Comparison of ENCODE assay signal across 1 cellular context in the genomic region with DNA sequence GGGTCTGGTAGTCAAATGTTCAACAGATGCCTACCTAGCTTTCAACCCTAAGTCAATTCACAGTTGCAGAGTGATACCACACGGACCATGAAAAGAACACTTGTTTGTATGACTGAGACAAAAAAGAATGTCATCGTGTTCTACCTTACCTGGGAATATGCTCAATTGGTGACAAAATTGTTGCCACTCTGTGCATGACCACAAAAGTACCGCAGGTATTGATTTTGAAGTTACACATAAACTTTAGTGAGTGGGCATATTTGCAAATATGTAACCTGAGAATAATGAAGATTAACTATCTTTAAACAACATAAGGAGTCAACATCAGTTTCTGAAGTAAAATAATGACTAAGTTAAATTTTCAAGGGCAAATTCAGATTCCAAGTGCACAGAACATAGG.
TF ChIP-seq lines count a peak whose summit lies in the region.

No MANE protein-coding gene starts in this region.

TF ChIP-seq in HepG2, 621 proteins besides CTCF, POLR2A, EP300 and RAD21 (continued from another document and continues in another):
- TF ChIP-seq, protein P1, sequence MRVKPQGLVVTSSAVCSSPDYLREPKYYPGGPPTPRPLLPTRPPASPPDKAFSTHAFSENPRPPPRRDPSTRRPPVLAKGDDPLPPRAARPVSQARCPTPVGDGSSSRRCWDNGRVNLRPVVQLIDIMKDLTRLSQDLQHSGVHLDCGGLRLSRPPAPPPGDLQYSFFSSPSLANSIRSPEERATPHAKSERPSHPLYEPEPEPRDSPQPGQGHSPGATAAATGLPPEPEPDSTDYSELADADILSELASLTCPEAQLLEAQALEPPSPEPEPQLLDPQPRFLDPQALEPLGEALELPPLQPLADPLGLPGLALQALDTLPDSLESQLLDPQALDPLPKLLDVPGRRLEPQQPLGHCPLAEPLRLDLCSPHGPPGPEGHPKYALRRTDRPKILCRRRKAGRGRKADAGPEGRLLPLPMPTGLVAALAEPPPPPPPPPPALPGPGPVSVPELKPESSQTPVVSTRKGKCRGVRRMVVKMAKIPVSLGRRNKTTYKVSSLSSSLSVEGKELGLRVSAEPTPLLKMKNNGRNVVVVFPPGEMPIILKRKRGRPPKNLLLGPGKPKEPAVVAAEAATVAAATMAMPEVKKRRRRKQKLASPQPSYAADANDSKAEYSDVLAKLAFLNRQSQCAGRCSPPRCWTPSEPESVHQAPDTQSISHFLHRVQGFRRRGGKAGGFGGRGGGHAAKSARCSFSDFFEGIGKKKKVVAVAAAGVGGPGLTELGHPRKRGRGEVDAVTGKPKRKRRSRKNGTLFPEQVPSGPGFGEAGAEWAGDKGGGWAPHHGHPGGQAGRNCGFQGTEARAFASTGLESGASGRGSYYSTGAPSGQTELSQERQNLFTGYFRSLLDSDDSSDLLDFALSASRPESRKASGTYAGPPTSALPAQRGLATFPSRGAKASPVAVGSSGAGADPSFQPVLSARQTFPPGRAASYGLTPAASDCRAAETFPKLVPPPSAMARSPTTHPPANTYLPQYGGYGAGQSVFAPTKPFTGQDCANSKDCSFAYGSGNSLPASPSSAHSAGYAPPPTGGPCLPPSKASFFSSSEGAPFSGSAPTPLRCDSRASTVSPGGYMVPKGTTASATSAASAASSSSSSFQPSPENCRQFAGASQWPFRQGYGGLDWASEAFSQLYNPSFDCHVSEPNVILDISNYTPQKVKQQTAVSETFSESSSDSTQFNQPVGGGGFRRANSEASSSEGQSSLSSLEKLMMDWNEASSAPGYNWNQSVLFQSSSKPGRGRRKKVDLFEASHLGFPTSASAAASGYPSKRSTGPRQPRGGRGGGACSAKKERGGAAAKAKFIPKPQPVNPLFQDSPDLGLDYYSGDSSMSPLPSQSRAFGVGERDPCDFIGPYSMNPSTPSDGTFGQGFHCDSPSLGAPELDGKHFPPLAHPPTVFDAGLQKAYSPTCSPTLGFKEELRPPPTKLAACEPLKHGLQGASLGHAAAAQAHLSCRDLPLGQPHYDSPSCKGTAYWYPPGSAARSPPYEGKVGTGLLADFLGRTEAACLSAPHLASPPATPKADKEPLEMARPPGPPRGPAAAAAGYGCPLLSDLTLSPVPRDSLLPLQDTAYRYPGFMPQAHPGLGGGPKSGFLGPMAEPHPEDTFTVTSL (CRISPR knock-in tag; IDR thresholded peaks at IDR 0.05; ENCODE audit: borderline replicate concordance), result peak; percentile 53; the same call in 1 of the 2 replicates
- TF ChIP-seq, protein P2, sequence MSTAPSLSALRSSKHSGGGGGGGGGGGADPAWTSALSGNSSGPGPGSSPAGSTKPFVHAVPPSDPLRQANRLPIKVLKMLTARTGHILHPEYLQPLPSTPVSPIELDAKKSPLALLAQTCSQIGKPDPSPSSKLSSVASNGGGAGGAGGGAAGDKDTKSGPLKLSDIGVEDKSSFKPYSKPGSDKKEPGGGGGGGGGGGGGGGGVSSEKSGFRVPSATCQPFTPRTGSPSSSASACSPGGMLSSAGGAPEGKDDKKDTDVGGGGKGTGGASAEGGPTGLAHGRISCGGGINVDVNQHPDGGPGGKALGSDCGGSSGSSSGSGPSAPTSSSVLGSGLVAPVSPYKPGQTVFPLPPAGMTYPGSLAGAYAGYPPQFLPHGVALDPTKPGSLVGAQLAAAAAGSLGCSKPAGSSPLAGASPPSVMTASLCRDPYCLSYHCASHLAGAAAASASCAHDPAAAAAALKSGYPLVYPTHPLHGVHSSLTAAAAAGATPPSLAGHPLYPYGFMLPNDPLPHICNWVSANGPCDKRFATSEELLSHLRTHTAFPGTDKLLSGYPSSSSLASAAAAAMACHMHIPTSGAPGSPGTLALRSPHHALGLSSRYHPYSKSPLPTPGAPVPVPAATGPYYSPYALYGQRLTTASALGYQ (CRISPR knock-in tag; IDR thresholded peaks at IDR 0.05), result peak; percentile 62; the same call in 1 of the 2 replicates
- TF ChIP-seq MLXIP (CRISPR knock-in tag; IDR thresholded peaks at IDR 0.05; ENCODE audit: borderline replicate concordance) (no peak), KDM2A (CRISPR knock-in tag; IDR thresholded peaks at IDR 0.05; ENCODE audit: borderline replicate concordance, low read depth) (no peak), NCOA2 (CRISPR knock-in tag; IDR thresholded peaks at IDR 0.05) (peak; percentile 70), ZNF264 (CRISPR knock-in tag; IDR thresholded peaks at IDR 0.05) (no peak), REPIN1 (CRISPR knock-in tag; IDR thresholded peaks at IDR 0.05; ENCODE audit: borderline replicate concordance, low read depth) (peak; percentile 23; the same call in 1 of the 2 replicates), ZNF12 (CRISPR knock-in tag; IDR thresholded peaks at IDR 0.05) (no peak), SETDB1 (CRISPR knock-in tag; IDR thresholded peaks at IDR 0.05; ENCODE audit: borderline replicate concordance) (no peak), ONECUT2 (CRISPR knock-in tag; IDR thresholded peaks at IDR 0.05) (peak; percentile 95), GATAD2A (CRISPR knock-in tag; IDR thresholded peaks at IDR 0.05) (peak; percentile 41), FOXO1 (CRISPR knock-in tag; IDR thresholded peaks at IDR 0.05) (peak; percentile 36; the same call in 1 of the 2 replicates), ISL2 (CRISPR knock-in tag; IDR thresholded peaks at IDR 0.05) (peak; percentile 64; the same call in 1 of the 2 replicates), MEIS2 (CRISPR knock-in tag; IDR thresholded peaks at IDR 0.05) (no peak), CREB1 (IDR thresholded peaks at IDR 0.05) (no peak), CREB1 (CRISPR knock-in tag; IDR thresholded peaks at IDR 0.05) (peak; percentile 46; the same call in 1 of the 2 replicates), PAXIP1 (CRISPR knock-in tag; conservative IDR thresholded peaks at IDR 0.05) (peak; percentile 82), SCMH1 (CRISPR knock-in tag; IDR thresholded peaks at IDR 0.05; ENCODE audit: borderline replicate concordance) (no peak), ZBTB39 (CRISPR knock-in tag; IDR thresholded peaks at IDR 0.05) (no peak), MAFK (conservative IDR thresholded peaks at IDR 0.05 in 1 of 2, IDR thresholded peaks at IDR 0.05 in 1 of 2; ENCODE audit: low read length in 2 of 2) (no peak), TBX2 (CRISPR knock-in tag; IDR thresholded peaks at IDR 0.05; ENCODE audit: borderline replicate concordance) (peak; percentile 56; the same call in 1 of the 2 replicates), RXRA (CRISPR knock-in tag; IDR thresholded peaks at IDR 0.05) (no peak), NFIC (IDR thresholded peaks at IDR 0.05; ENCODE audit: low read length) (peak; percentile 23; the same call in 1 of the 2 replicates), ATF2 (CRISPR knock-in tag; IDR thresholded peaks at IDR 0.05) (peak; percentile 64), FOXP4 (CRISPR knock-in tag; IDR thresholded peaks at IDR 0.05) (peak; percentile 80), SIX1 (CRISPR knock-in tag; IDR thresholded peaks at IDR 0.05; ENCODE audit: borderline replicate concordance) (peak; percentile 98), ZNF10 (CRISPR knock-in tag; IDR thresholded peaks at IDR 0.05; ENCODE audit: borderline replicate concordance, low read depth) (no peak), MIXL1 (CRISPR knock-in tag; IDR thresholded peaks at IDR 0.05) (peak; percentile 86)
- TF ChIP-seq, protein P3, sequence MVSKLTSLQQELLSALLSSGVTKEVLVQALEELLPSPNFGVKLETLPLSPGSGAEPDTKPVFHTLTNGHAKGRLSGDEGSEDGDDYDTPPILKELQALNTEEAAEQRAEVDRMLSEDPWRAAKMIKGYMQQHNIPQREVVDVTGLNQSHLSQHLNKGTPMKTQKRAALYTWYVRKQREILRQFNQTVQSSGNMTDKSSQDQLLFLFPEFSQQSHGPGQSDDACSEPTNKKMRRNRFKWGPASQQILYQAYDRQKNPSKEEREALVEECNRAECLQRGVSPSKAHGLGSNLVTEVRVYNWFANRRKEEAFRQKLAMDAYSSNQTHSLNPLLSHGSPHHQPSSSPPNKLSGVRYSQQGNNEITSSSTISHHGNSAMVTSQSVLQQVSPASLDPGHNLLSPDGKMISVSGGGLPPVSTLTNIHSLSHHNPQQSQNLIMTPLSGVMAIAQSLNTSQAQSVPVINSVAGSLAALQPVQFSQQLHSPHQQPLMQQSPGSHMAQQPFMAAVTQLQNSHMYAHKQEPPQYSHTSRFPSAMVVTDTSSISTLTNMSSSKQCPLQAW (CRISPR knock-in tag; IDR thresholded peaks at IDR 0.05), result no peak
